ENCODE assay signal across 8 cellular contexts in the genomic region with DNA sequence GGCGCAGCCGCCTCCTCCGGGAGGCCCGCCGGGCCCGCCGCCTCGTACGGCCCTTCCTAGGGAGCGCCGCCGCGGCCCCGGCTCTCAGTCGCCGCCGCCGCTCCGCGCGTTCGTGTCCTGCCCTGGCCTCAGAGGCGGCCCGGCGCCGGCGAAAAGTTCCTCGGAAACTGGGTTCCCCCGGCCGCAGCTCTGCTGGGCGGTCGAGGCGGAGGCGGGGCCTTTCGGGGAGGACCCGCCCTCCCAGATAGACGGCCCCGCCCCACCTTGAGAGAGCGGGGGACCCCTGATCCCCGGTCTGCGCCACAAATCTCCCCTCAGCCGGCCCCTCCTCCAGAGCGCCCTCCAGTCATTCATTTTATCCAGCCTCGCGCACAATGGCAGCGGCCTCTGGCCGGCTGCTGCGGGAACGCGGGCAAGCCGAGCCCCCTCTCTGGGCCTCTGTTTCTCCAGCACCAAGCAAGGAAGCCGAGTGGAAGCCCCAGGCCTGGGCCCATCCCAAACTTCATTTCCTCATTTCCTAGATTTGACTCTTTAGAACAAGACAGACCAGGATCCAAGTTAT. TPM values are rescaled to one million over a fixed set of nuclear protein-coding genes. Genes with fewer than 3 reads are reported as not detected.
DNase-seq lines count a peak whose midpoint lies in the region; ATAC-seq and TF ChIP-seq lines count a peak whose summit lies in the region.

A gene (minus strand): TSS at position 169 of the 562 bp plus-strand sequence. CDS start 169 bp downstream, outside the sequence.

- H3K36me3 ChIP-seq in cardiac muscle cell (no peaks in the 10 kb centered on the region), trophoblast cell (ENCODE audit: control insufficient read depth in 1 of 2, insufficient read depth in 2 of 2, low read length in 2 of 2) (peaks cover 4 to 5% of the 10 kb centered on the region in 2 experiments)

- H2BK12ac ChIP-seq in trophoblast cell (ENCODE audit: low read length), result peak within 1 kb of the TSS; percentile 76

- H4K91ac ChIP-seq in trophoblast cell (ENCODE audit: low read depth, low read length), result peak within 1 kb of the TSS; percentile 98

- no peak for TF ChIP-seq CTCF in AG04450 (IDR thresholded peaks at IDR 0.05; ENCODE audit: low read depth, low read length)
- no peak for TF ChIP-seq CTCF in cardiac muscle cell (IDR thresholded peaks at IDR 0.05; ENCODE audit: low read depth, low read length)

- H2BK120ac ChIP-seq in trophoblast cell (ENCODE audit: insufficient read depth, low read length, poor library complexity), result peak within 1 kb of the TSS; percentile 92

- DNase-seq in AG04450 (ENCODE audit: low read depth, low spot score) (no peak), cardiac muscle cell (ENCODE audit: low read depth in 1 of 2, low spot score in 1 of 2) (peak in 1 of 2 donors; percentile 58), trophoblast cell (peak; percentile 11 to 48), DMS153 treated with DMSO at 0.1 percent for 48 hours (lab: John Stamatoyannopoulos, UW; ENCODE audit: unreplicated experiment) (no peak)
- peak; percentile 85 for DNase-seq in activated naive CD8-positive, alpha-beta T cell treated with anti-CD3 and anti-CD28 coated beads for 36 hours

- H3K9me3 ChIP-seq in AG04450 (ENCODE audit: control insufficient read depth, insufficient read depth, low read length) (no peaks in the 10 kb centered on the region; the same call in 1 of the 2 replicates), cardiac muscle cell (ENCODE audit: low read depth) (no peaks in the 10 kb centered on the region), trophoblast cell (ENCODE audit: insufficient read depth, low read depth, low read length) (no peaks in the 10 kb centered on the region)

- H3K4me2 ChIP-seq in trophoblast cell (ENCODE audit: low read length), result peak within 1 kb of the TSS; percentile 76

- peaks cover 33% of the 10 kb centered on the region for H3K79me2 ChIP-seq in trophoblast cell (ENCODE audit: control insufficient read depth, insufficient read depth, low read length, poor library complexity)

- peak within 1 kb of the TSS; percentile 99 for H3K14ac ChIP-seq in trophoblast cell (ENCODE audit: low read length)

- peak within 1 kb of the TSS; percentile 97 for H3K9ac ChIP-seq in trophoblast cell (ENCODE audit: low read length)

- ATAC-seq in GM18519 (IDR thresholded peaks at IDR 0.05; ENCODE audit: low FRiP score, unreplicated experiment) (peak; percentile 13), HG03064 (IDR thresholded peaks at IDR 0.05; ENCODE audit: low read depth, unreplicated experiment) (peak; percentile 26)

- H3K79me1 ChIP-seq in trophoblast cell (ENCODE audit: low read length), result peaks cover 52% of the 10 kb centered on the region

- H3K4me1 Mint-ChIP-seq in activated naive CD8-positive, alpha-beta T cell treated with anti-CD3 and anti-CD28 coated beads for 36 hours, result peaks cover 66% of the 10 kb centered on the region

- H3K4ac ChIP-seq in trophoblast cell (ENCODE audit: low read depth, low read length), result peak within 1 kb of the TSS; percentile 69

- peak within 1 kb of the TSS; percentile 87 for H4K8ac ChIP-seq in trophoblast cell (ENCODE audit: low read depth, low read length)

- H3K27ac ChIP-seq in AG04450 (ENCODE audit: low read depth, low read length) (peak within 1 kb of the TSS; percentile 91), cardiac muscle cell (peak within 1 kb of the TSS; percentile 85), trophoblast cell (ENCODE audit: low read depth, low read length) (peak within 1 kb of the TSS; percentile 94)

- peak within 1 kb of the TSS; percentile 95 for H3K18ac ChIP-seq in trophoblast cell (ENCODE audit: low read length)

- peak; percentile 14; the same call in 1 of the 2 replicates for TF ChIP-seq POLR2A in Raji (IDR thresholded peaks at IDR 0.05; ENCODE audit: insufficient read depth, low read depth, low read length)

- H3K4me3 ChIP-seq in AG04450 (ENCODE audit: low read depth, low read length) (peak within 1 kb of the TSS; percentile 92), cardiac muscle cell (peak within 1 kb of the TSS; percentile 41), trophoblast cell (ENCODE audit: low read depth, low read length) (peak within 1 kb of the TSS; percentile 98)

- H4K12ac ChIP-seq in trophoblast cell (ENCODE audit: low read depth, low read length), result peak within 1 kb of the TSS; percentile 90

- H3K36me3 Mint-ChIP-seq in activated naive CD8-positive, alpha-beta T cell treated with anti-CD3 and anti-CD28 coated beads for 36 hours, result peaks cover 31% of the 10 kb centered on the region

- H2AK5ac ChIP-seq in trophoblast cell (ENCODE audit: low read length), result peak within 1 kb of the TSS; percentile 100

- POLR2A ChIA-PET in AG04450 (lab: Yijun Ruan, JAX), result interaction anchor here (0.7 to 1.8 kb wide), 8 partner anchors 10 to 1456 kb away, joined by 3 to 9 read pairs (median 6); a partner anchor contains a TSS

- no CpG with 5 or more reads among the region's 52 CpGs for WGBS in trophoblast cell (ENCODE audit: extremely low coverage, insufficient coverage, insufficient read length)

- H3K4me1 ChIP-seq in cardiac muscle cell (ENCODE audit: low read depth) (peaks cover 52% of the 10 kb centered on the region), trophoblast cell (ENCODE audit: control insufficient read depth in 1 of 2, insufficient read depth in 2 of 2, low read length in 2 of 2) (peaks cover 52 to 58% of the 10 kb centered on the region in 2 experiments)

- no peaks in the 10 kb centered on the region for H3K9me3 Mint-ChIP-seq in activated naive CD8-positive, alpha-beta T cell treated with anti-CD3 and anti-CD28 coated beads for 36 hours

- no peaks in the 10 kb centered on the region for H3K27me3 ChIP-seq in AG04450 (ENCODE audit: control insufficient read depth, insufficient read depth, low read length)
- no peaks in the 10 kb centered on the region for H3K27me3 ChIP-seq in cardiac muscle cell
- no peaks in the 10 kb centered on the region for H3K27me3 ChIP-seq in trophoblast cell (ENCODE audit: insufficient read depth, low read length)

- H2AFZ ChIP-seq in trophoblast cell (ENCODE audit: insufficient read depth, low read length, poor library complexity), result peak within 1 kb of the TSS; percentile 53

- H3K4me3 Mint-ChIP-seq in activated naive CD8-positive, alpha-beta T cell treated with anti-CD3 and anti-CD28 coated beads for 36 hours, result peak within 1 kb of the TSS; percentile 96

- CTCF ChIA-PET in AG04450 (lab: Charles Lee), result interaction anchor here (1.3 kb wide), 1 partner anchor 82 kb away, joined by 5 read pairs; no protein-coding TSS in a partner anchor

- H3K27me3 Mint-ChIP-seq in activated naive CD8-positive, alpha-beta T cell treated with anti-CD3 and anti-CD28 coated beads for 36 hours, result peaks cover 5% of the 10 kb centered on the region

- peak within 1 kb of the TSS; percentile 98 for H3K27ac Mint-ChIP-seq in activated naive CD8-positive, alpha-beta T cell treated with anti-CD3 and anti-CD28 coated beads for 36 hours

- peak within 1 kb of the TSS; percentile 91 for H2BK5ac ChIP-seq in trophoblast cell (ENCODE audit: low read depth, low read length, poor library complexity)

- no peak within 1 kb of the TSS for H3K23ac ChIP-seq in trophoblast cell (ENCODE audit: low read length)

RNA-seq across cellular contexts. Expression of the gene that starts here (rescaled TPM):
- polyA plus RNA-seq in AG04450 (2011; rRNA removed) (13.6 and 13.7 TPM in 2 replicates), cardiac muscle cell (28.5 and 38.9 TPM in 2 replicates)
- polyA minus RNA-seq in AG04450 (2011; rRNA and poly(A)+ RNA removed), result 24.9 and 28.1 TPM in 2 replicates
- 100 to 1,000 TPM; 123 to 131 TPM for total RNA-seq in activated naive CD8-positive, alpha-beta T cell treated with anti-CD3 and anti-CD28 coated beads for 36 hours
- 36.4 and 45.9 TPM in 2 replicates for total RNA-seq in cardiac muscle cell
- polyA plus RNA-seq in trophoblast cell (2013), result 95.5 and 107 TPM in 2 replicates

Comparison
In these comparisons a context has a peak if more than half of its experiments do, and no peak if none do; other contexts are left out.
1. DNase-seq: peak in activated naive CD8-positive, alpha-beta T cell treated with anti-CD3 and anti-CD28 coated beads for 36 hours (single experiment) and trophoblast cell (2 of 2); none in AG04450 (single experiment) and DMS153 treated with DMSO at 0.1 percent for 48 hours (single experiment).
2. H3K4me3 ChIP-seq: peak in every context shown above with its lines; median percentile 98 in trophoblast cell; 92 in AG04450; 41 in cardiac muscle cell.
3. Peak in every context shown above with its lines, with median percentiles within 50 percentile points of each other: H3K27ac ChIP-seq.